ENCODE assay signal across 20 cellular contexts in the genomic region with DNA sequence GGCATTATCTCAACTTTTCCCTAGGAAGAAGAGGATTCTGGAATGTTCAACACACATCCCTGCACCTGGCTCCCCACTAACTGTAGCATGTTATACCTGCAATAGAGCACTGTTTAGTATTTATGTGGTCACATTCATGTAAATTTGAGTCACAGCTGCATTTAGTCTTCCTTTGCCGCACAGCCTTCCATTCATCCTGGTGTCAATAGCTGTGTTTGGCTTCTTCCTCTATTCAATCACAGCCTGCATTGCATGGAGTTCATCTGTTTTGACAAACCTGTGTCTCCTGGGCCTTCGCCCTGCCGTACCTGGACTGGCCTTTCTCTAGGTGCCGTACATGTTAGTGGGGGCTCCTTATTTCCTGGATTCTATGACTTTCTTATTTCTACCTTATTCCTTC. TPM values are rescaled to one million over a fixed set of nuclear protein-coding genes. Genes with fewer than 3 reads are reported as not detected.
DNase-seq lines count a peak whose midpoint lies in the region; ATAC-seq and TF ChIP-seq lines count a peak whose summit lies in the region.
"Had no signal": no experiment of that assay in that cellular context is flagged by ENCODE, and none has a peak within 500 bp of the region (broad histone marks: within the 10 kb centered on the region; RNA-seq: fewer than 3 reads in every experiment).

No MANE protein-coding gene starts in this region.

- H3K4me3 Mint-ChIP-seq in activated CD8-positive, alpha-beta T cell treated with anti-CD3 and anti-CD28 coated beads for 36 hours = no peak overlapping the region
- H3K4me3 Mint-ChIP-seq in activated CD8-positive, alpha-beta T cell treated with anti-CD3 and anti-CD28 coated beads, Interleukin-2, amount 10 ng/mL, durations not matched to agents 7 days and 5 days = no peak overlapping the region
- no peak overlapping the region for H3K4me3 Mint-ChIP-seq in Calu3 (ENCODE audit: low read depth, unreplicated experiment)
- H3K4me3 Mint-ChIP-seq in central memory CD8-positive, alpha-beta T cell = no peak overlapping the region
- H3K4me3 Mint-ChIP-seq in activated T-helper 1 cell treated with anti-CD3 and anti-CD28 coated beads, Interleukin-12 subunit alpha, Interleukin-12 subunit beta, Interleukin-2, Interleukin-4 antibody, amounts not matched to agents 30 ng/mL and 10 ng/mL and 1 ng/mL, durations not matched to agents 14 hours and 24 hours and 36 hours = no peak overlapping the region
- H3K4me3 Mint-ChIP-seq: GM23338 had no signal

- H3K27me3 Mint-ChIP-seq in activated CD8-positive, alpha-beta T cell treated with anti-CD3 and anti-CD28 coated beads for 36 hours = no peaks in the 10 kb centered on the region
- H3K27me3 Mint-ChIP-seq in activated CD8-positive, alpha-beta T cell treated with anti-CD3 and anti-CD28 coated beads, Interleukin-2, amount 10 ng/mL, durations not matched to agents 7 days and 5 days (ENCODE audit: low read depth) = no peaks in the 10 kb centered on the region
- no peaks in the 10 kb centered on the region for H3K27me3 Mint-ChIP-seq in Calu3 (ENCODE audit: unreplicated experiment)
- H3K27me3 Mint-ChIP-seq in central memory CD8-positive, alpha-beta T cell = no peaks in the 10 kb centered on the region
- H3K27me3 Mint-ChIP-seq in activated T-helper 1 cell treated with anti-CD3 and anti-CD28 coated beads, Interleukin-12 subunit alpha, Interleukin-12 subunit beta, Interleukin-2, Interleukin-4 antibody, amounts not matched to agents 30 ng/mL and 10 ng/mL and 1 ng/mL, durations not matched to agents 14 hours and 24 hours and 36 hours (ENCODE audit: insufficient read depth) = no peaks in the 10 kb centered on the region
- H3K27me3 Mint-ChIP-seq: CD8-positive, alpha-beta memory T cell had no signal

- TF ChIP-seq CTCF in activated CD8-positive, alpha-beta T cell treated with anti-CD3 and anti-CD28 coated beads for 36 hours (IDR thresholded peaks at IDR 0.05) = no peak
- no peak for TF ChIP-seq CTCF in Calu3 (IDR thresholded peaks at IDR 0.05; ENCODE audit: unreplicated experiment)

- intact Hi-C loops in activated CD8-positive, alpha-beta T cell treated with anti-CD3 and anti-CD28 coated beads for 36 hours (cut with micrococcal nuclease) = no loop called here
- intact Hi-C loops in Calu3 (cut with micrococcal nuclease; ENCODE audit: unreplicated experiment) = no loop called here
- intact Hi-C loops in activated T-helper 1 cell treated with anti-CD3 and anti-CD28 coated beads, Interleukin-12 subunit alpha, Interleukin-12 subunit beta, Interleukin-2, Interleukin-4 antibody, amounts not matched to agents 30 ng/mL and 10 ng/mL and 1 ng/mL, durations not matched to agents 14 hours and 24 hours and 36 hours (cut with micrococcal nuclease) = no loop called here

- no peaks in the 10 kb centered on the region for H3K9me3 Mint-ChIP-seq in activated CD8-positive, alpha-beta T cell treated with anti-CD3 and anti-CD28 coated beads for 36 hours
- H3K9me3 Mint-ChIP-seq in activated CD8-positive, alpha-beta T cell treated with anti-CD3 and anti-CD28 coated beads, Interleukin-2, amount 10 ng/mL, durations not matched to agents 7 days and 5 days (ENCODE audit: insufficient read depth) = no peaks in the 10 kb centered on the region
- no peaks in the 10 kb centered on the region for H3K9me3 Mint-ChIP-seq in Calu3 (ENCODE audit: low read depth, unreplicated experiment)
- no peaks in the 10 kb centered on the region for H3K9me3 Mint-ChIP-seq in central memory CD8-positive, alpha-beta T cell
- H3K9me3 Mint-ChIP-seq in activated T-helper 1 cell treated with anti-CD3 and anti-CD28 coated beads, Interleukin-12 subunit alpha, Interleukin-12 subunit beta, Interleukin-2, Interleukin-4 antibody, amounts not matched to agents 30 ng/mL and 10 ng/mL and 1 ng/mL, durations not matched to agents 14 hours and 24 hours and 36 hours = no peaks in the 10 kb centered on the region
- H3K9me3 Mint-ChIP-seq: CD8-positive, alpha-beta memory T cell; GM23338 had no signal

- ATAC-seq in activated CD8-positive, alpha-beta T cell treated with anti-CD3 and anti-CD28 coated beads for 36 hours = no peak
- no peak for ATAC-seq in activated CD8-positive, alpha-beta T cell treated with anti-CD3 and anti-CD28 coated beads, Interleukin-2, amount 10 ng/mL, durations not matched to agents 7 days and 5 days
- no peak for ATAC-seq in central memory CD8-positive, alpha-beta T cell (replicated peaks; ENCODE audit: extremely low read depth, poor library complexity, severe bottlenecking)
- ATAC-seq in HG03520 (IDR thresholded peaks at IDR 0.05; ENCODE audit: unreplicated experiment) = no peak
- ATAC-seq: GM23338 had no signal

- CTCF ChIA-PET in activated CD8-positive, alpha-beta T cell treated with anti-CD3 and anti-CD28 coated beads for 36 hours (lab: Charles Lee) = interaction anchor here (1.3 to 1.5 kb wide), 2 partner anchors 11 to 307 kb away, joined by 4 read pairs; a partner anchor contains a TSS
- CTCF ChIA-PET in activated CD8-positive, alpha-beta T cell treated with anti-CD3 and anti-CD28 coated beads, Interleukin-2, amount 10 ng/mL, durations not matched to agents 7 days and 5 days (lab: Charles Lee) = interaction anchor here (0.9 to 1.5 kb wide), 4 partner anchors 10 to 179 kb away, joined by 3 to 5 read pairs (median 3); a partner anchor contains a TSS
- CTCF ChIA-PET in Calu3 (lab: Charles Lee) = no interaction called here

- H3K36me3 Mint-ChIP-seq in activated CD8-positive, alpha-beta T cell treated with anti-CD3 and anti-CD28 coated beads for 36 hours (ENCODE audit: low read depth) = peaks cover 57% of the 10 kb centered on the region
- H3K36me3 Mint-ChIP-seq in activated CD8-positive, alpha-beta T cell treated with anti-CD3 and anti-CD28 coated beads, Interleukin-2, amount 10 ng/mL, durations not matched to agents 7 days and 5 days (ENCODE audit: low read depth) = peaks cover 62% of the 10 kb centered on the region
- peaks cover 56% of the 10 kb centered on the region for H3K36me3 Mint-ChIP-seq in Calu3 (ENCODE audit: insufficient read depth, unreplicated experiment)
- H3K36me3 Mint-ChIP-seq in central memory CD8-positive, alpha-beta T cell (ENCODE audit: insufficient read depth) = peaks cover 49% of the 10 kb centered on the region
- peaks cover 47% of the 10 kb centered on the region for H3K36me3 Mint-ChIP-seq in activated T-helper 1 cell treated with anti-CD3 and anti-CD28 coated beads, Interleukin-12 subunit alpha, Interleukin-12 subunit beta, Interleukin-2, Interleukin-4 antibody, amounts not matched to agents 30 ng/mL and 10 ng/mL and 1 ng/mL, durations not matched to agents 14 hours and 24 hours and 36 hours (ENCODE audit: low read depth)

- H3K4me1 Mint-ChIP-seq in activated CD8-positive, alpha-beta T cell treated with anti-CD3 and anti-CD28 coated beads for 36 hours (ENCODE audit: low read depth) = peaks cover 19% of the 10 kb centered on the region
- H3K4me1 Mint-ChIP-seq in activated CD8-positive, alpha-beta T cell treated with anti-CD3 and anti-CD28 coated beads, Interleukin-2, amount 10 ng/mL, durations not matched to agents 7 days and 5 days (ENCODE audit: low read depth) = peaks cover 19% of the 10 kb centered on the region
- peaks cover 7% of the 10 kb centered on the region for H3K4me1 Mint-ChIP-seq in Calu3 (ENCODE audit: low read depth, unreplicated experiment)
- H3K4me1 Mint-ChIP-seq in central memory CD8-positive, alpha-beta T cell = peaks cover 12% of the 10 kb centered on the region
- H3K4me1 Mint-ChIP-seq in activated T-helper 1 cell treated with anti-CD3 and anti-CD28 coated beads, Interleukin-12 subunit alpha, Interleukin-12 subunit beta, Interleukin-2, Interleukin-4 antibody, amounts not matched to agents 30 ng/mL and 10 ng/mL and 1 ng/mL, durations not matched to agents 14 hours and 24 hours and 36 hours (ENCODE audit: low read depth) = peaks cover 33% of the 10 kb centered on the region

- no TSS peak for BruUV-seq in Calu3 (replicated peaks; lab: Mats Ljungman, UMichigan)

- POLR2A ChIA-PET in activated CD8-positive, alpha-beta T cell treated with anti-CD3 and anti-CD28 coated beads for 36 hours (lab: Charles Lee) = interaction anchor here (1.2 to 8.9 kb wide), 3 partner anchors 13 to 20 kb away, joined by 3 to 109 read pairs (median 4); a partner anchor contains a TSS
- POLR2A ChIA-PET in activated CD8-positive, alpha-beta T cell treated with anti-CD3 and anti-CD28 coated beads, Interleukin-2, amount 10 ng/mL, durations not matched to agents 7 days and 5 days (lab: Charles Lee) = interaction anchor here (1.4 kb wide), 1 partner anchor 20 kb away, joined by 4 read pairs; a partner anchor contains a TSS

- DNase-seq in activated CD8-positive, alpha-beta T cell treated with anti-CD3 and anti-CD28 coated beads for 36 hours = no peak
- no peak for DNase-seq in activated CD8-positive, alpha-beta T cell treated with anti-CD3 and anti-CD28 coated beads, Interleukin-2, amount 10 ng/mL, durations not matched to agents 7 days and 5 days
- no peak for DNase-seq in Calu3
- DNase-seq in central memory CD8-positive, alpha-beta T cell (ENCODE audit: low spot score in 2 of 2) = no peak
- DNase-seq in activated T-helper 1 cell treated with anti-CD3 and anti-CD28 coated beads, Interleukin-12 subunit alpha, Interleukin-12 subunit beta, Interleukin-2, Interleukin-4 antibody, amounts not matched to agents 30 ng/mL and 10 ng/mL and 1 ng/mL, durations not matched to agents 14 hours and 24 hours and 36 hours (ENCODE audit: low spot score) = no peak
- DNase-seq: AML-193; C1 segment of cervical spinal cord; CD8-positive, alpha-beta memory T cell; GDM1; NCI-H1105; NCI-H146; NCI-H2029; NCI-H2227 treated with DMSO at 0.1 percent for 48 hours; NCI-H510A; NCI-H748 treated with DMSO at 0.1 percent for 48 hours; PC-9; RPMI8226; SHP77 had no signal

- peak overlapping the region; percentile 16 for H3K27ac Mint-ChIP-seq in activated CD8-positive, alpha-beta T cell treated with anti-CD3 and anti-CD28 coated beads for 36 hours
- H3K27ac Mint-ChIP-seq in activated CD8-positive, alpha-beta T cell treated with anti-CD3 and anti-CD28 coated beads, Interleukin-2, amount 10 ng/mL, durations not matched to agents 7 days and 5 days = no peak overlapping the region
- H3K27ac Mint-ChIP-seq in Calu3 (ENCODE audit: unreplicated experiment) = peak overlapping the region; percentile 7
- peak overlapping the region; percentile 8 for H3K27ac Mint-ChIP-seq in central memory CD8-positive, alpha-beta T cell (ENCODE audit: low read depth)
- no peak overlapping the region for H3K27ac Mint-ChIP-seq in activated T-helper 1 cell treated with anti-CD3 and anti-CD28 coated beads, Interleukin-12 subunit alpha, Interleukin-12 subunit beta, Interleukin-2, Interleukin-4 antibody, amounts not matched to agents 30 ng/mL and 10 ng/mL and 1 ng/mL, durations not matched to agents 14 hours and 24 hours and 36 hours
- H3K27ac Mint-ChIP-seq: GM23338 had no signal

RNA-seq across cellular contexts. Expression of a gene that starts 4.1 kb away (rescaled TPM):
- 10 to 100 TPM; 26.9 to 29.8 TPM for total RNA-seq in activated CD8-positive, alpha-beta T cell treated with anti-CD3 and anti-CD28 coated beads for 36 hours
- 10 to 100 TPM; 33.9 to 35.0 TPM for total RNA-seq in activated CD8-positive, alpha-beta T cell treated with anti-CD3 and anti-CD28 coated beads, Interleukin-2, amount 10 ng/mL, durations not matched to agents 7 days and 5 days
- 15.7 and 17.7 TPM in 2 replicates for total RNA-seq in Calu3 (2022)
- total RNA-seq in activated T-helper 1 cell treated with anti-CD3 and anti-CD28 coated beads, Interleukin-12 subunit alpha, Interleukin-12 subunit beta, Interleukin-2, Interleukin-4 antibody, amounts not matched to agents 30 ng/mL and 10 ng/mL and 1 ng/mL, durations not matched to agents 14 hours and 24 hours and 36 hours = 22.8 and 26.8 TPM in 2 replicates

RNA-seq across cellular contexts. Expression of a gene that starts 19.2 kb away (rescaled TPM):
- total RNA-seq in activated CD8-positive, alpha-beta T cell treated with anti-CD3 and anti-CD28 coated beads for 36 hours = 10 to 100 TPM; 39.8 to 40.9 TPM
- 10 to 100 TPM; 26.8 to 29.5 TPM for total RNA-seq in activated CD8-positive, alpha-beta T cell treated with anti-CD3 and anti-CD28 coated beads, Interleukin-2, amount 10 ng/mL, durations not matched to agents 7 days and 5 days
- 38.0 and 38.6 TPM in 2 replicates for total RNA-seq in Calu3 (2022)
- total RNA-seq in activated T-helper 1 cell treated with anti-CD3 and anti-CD28 coated beads, Interleukin-12 subunit alpha, Interleukin-12 subunit beta, Interleukin-2, Interleukin-4 antibody, amounts not matched to agents 30 ng/mL and 10 ng/mL and 1 ng/mL, durations not matched to agents 14 hours and 24 hours and 36 hours = 36.0 and 38.5 TPM in 2 replicates

RNA-seq across cellular contexts. Expression of a gene that starts 20.0 kb away (rescaled TPM):
- 10 to 100 TPM; 29.7 to 30.5 TPM for total RNA-seq in activated CD8-positive, alpha-beta T cell treated with anti-CD3 and anti-CD28 coated beads for 36 hours
- total RNA-seq in activated CD8-positive, alpha-beta T cell treated with anti-CD3 and anti-CD28 coated beads, Interleukin-2, amount 10 ng/mL, durations not matched to agents 7 days and 5 days = 10 to 100 TPM; 47.0 to 48.1 TPM
- 32.0 and 36.4 TPM in 2 replicates for total RNA-seq in Calu3 (2022)
- total RNA-seq in activated T-helper 1 cell treated with anti-CD3 and anti-CD28 coated beads, Interleukin-12 subunit alpha, Interleukin-12 subunit beta, Interleukin-2, Interleukin-4 antibody, amounts not matched to agents 30 ng/mL and 10 ng/mL and 1 ng/mL, durations not matched to agents 14 hours and 24 hours and 36 hours = 44.2 and 46.0 TPM in 2 replicates

RNA-seq across cellular contexts. Expression of a gene that starts 27.4 kb away (rescaled TPM):
- 10 to 100 TPM; 65.0 to 78.0 TPM for total RNA-seq in activated CD8-positive, alpha-beta T cell treated with anti-CD3 and anti-CD28 coated beads for 36 hours
- total RNA-seq in activated CD8-positive, alpha-beta T cell treated with anti-CD3 and anti-CD28 coated beads, Interleukin-2, amount 10 ng/mL, durations not matched to agents 7 days and 5 days = 10 to 100 TPM; 94.3 to 97.2 TPM
- 87.8 and 95.7 TPM in 2 replicates for total RNA-seq in Calu3 (2022)
- total RNA-seq in activated T-helper 1 cell treated with anti-CD3 and anti-CD28 coated beads, Interleukin-12 subunit alpha, Interleukin-12 subunit beta, Interleukin-2, Interleukin-4 antibody, amounts not matched to agents 30 ng/mL and 10 ng/mL and 1 ng/mL, durations not matched to agents 14 hours and 24 hours and 36 hours = 88.2 and 108 TPM in 2 replicates

RNA-seq across cellular contexts. Expression of a gene that starts 28.1 kb away (rescaled TPM):
- total RNA-seq in activated CD8-positive, alpha-beta T cell treated with anti-CD3 and anti-CD28 coated beads for 36 hours = 100 to 1,000 TPM; 109 to 111 TPM
- 10 to 100 TPM; 90.2 to 94.3 TPM for total RNA-seq in activated CD8-positive, alpha-beta T cell treated with anti-CD3 and anti-CD28 coated beads, Interleukin-2, amount 10 ng/mL, durations not matched to agents 7 days and 5 days
- total RNA-seq in Calu3 (2022) = 45.0 and 52.8 TPM in 2 replicates
- 104 and 116 TPM in 2 replicates for total RNA-seq in activated T-helper 1 cell treated with anti-CD3 and anti-CD28 coated beads, Interleukin-12 subunit alpha, Interleukin-12 subunit beta, Interleukin-2, Interleukin-4 antibody, amounts not matched to agents 30 ng/mL and 10 ng/mL and 1 ng/mL, durations not matched to agents 14 hours and 24 hours and 36 hours

Comparison
In these comparisons a context has a peak if more than half of its experiments do, and no peak if none do; other contexts are left out.
1. H3K27ac Mint-ChIP-seq: peak in activated CD8-positive, alpha-beta T cell treated with anti-CD3 and anti-CD28 coated beads for 36 hours (single experiment), Calu3 (single experiment) and central memory CD8-positive, alpha-beta T cell (single experiment); none in activated CD8-positive, alpha-beta T cell treated with anti-CD3 and anti-CD28 coated beads, Interleukin-2, amount 10 ng/mL, durations not matched to agents 7 days and 5 days (single experiment) and activated T-helper 1 cell treated with anti-CD3 and anti-CD28 coated beads, Interleukin-12 subunit alpha, Interleukin-12 subunit beta, Interleukin-2, Interleukin-4 antibody, amounts not matched to agents 30 ng/mL and 10 ng/mL and 1 ng/mL, durations not matched to agents 14 hours and 24 hours and 36 hours (single experiment).